Comparison of ENCODE assay signal across 16 cellular contexts in the genomic region with DNA sequence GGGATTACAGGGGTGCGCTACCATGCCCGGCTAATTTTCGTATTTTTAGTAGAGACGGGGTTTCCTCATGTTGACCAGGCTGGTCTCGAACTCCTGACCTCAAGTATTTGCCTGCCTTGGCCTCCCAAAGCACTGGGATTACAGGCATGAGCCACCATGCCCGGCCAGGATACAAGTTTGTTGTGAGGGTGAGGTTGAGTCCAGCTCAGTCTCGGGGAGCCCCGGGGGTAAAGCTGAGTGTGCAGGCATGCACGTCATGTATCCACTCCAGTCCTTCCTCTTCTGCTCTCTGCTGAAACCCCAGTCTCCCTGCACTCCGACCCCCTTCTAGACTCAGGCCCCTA. TPM values are rescaled to one million over a fixed set of nuclear protein-coding genes. Genes with fewer than 3 reads are reported as not detected.
A peak's percentile ranks its signal among the peaks of the same experiment; 100 is the strongest.
DNase-seq lines count a peak whose midpoint lies in the region; ATAC-seq and TF ChIP-seq lines count a peak whose summit lies in the region.
"Had no signal": no experiment of that assay in that cellular context is flagged by ENCODE, and none has a peak within 500 bp of the region (broad histone marks: within the 10 kb centered on the region; RNA-seq: fewer than 3 reads in every experiment).

No MANE protein-coding gene starts in this region.

- no peaks in the 10 kb centered on the region for H3K79me2 ChIP-seq in ACC112 (ENCODE audit: control insufficient read depth, insufficient read depth, low read length, unreplicated experiment)

- H3K4me3 Mint-ChIP-seq in CD8-positive, alpha-beta memory T cell, result no peak overlapping the region
- H3K4me3 Mint-ChIP-seq: nephron had no signal

- H3K27ac Mint-ChIP-seq in CD8-positive, alpha-beta memory T cell, result peak overlapping the region in 1 of 8 donors; percentile 47
- H3K27ac Mint-ChIP-seq: IgD-negative memory B cell had no signal

- H3K9me3 ChIP-seq in CD8-positive, alpha-beta memory T cell (ENCODE audit: low read length), result no peaks in the 10 kb centered on the region

- CTCF ChIA-PET in RWPE1 (lab: Yijun Ruan, JAX), result no interaction called here
- CTCF ChIA-PET in CD8-positive, alpha-beta memory T cell (lab: Charles Lee), result no interaction called here

- H3K27me3 Mint-ChIP-seq in CD8-positive, alpha-beta memory T cell, result peaks cover 0 to 4% of the 10 kb centered on the region in 2 donors
- H3K27me3 Mint-ChIP-seq: IgD-negative memory B cell had no signal

- H3K4me1 ChIP-seq in ACC112 (ENCODE audit: control insufficient read depth, insufficient read depth, low read length, unreplicated experiment) (peaks cover 35% of the 10 kb centered on the region), rectal smooth muscle tissue (ENCODE audit: control insufficient read depth, insufficient read depth, low read length) (peaks cover 15% of the 10 kb centered on the region)
- no peaks in the 10 kb centered on the region for H3K4me1 ChIP-seq in CD8-positive, alpha-beta memory T cell (ENCODE audit: insufficient read depth, low read length)

- TF ChIP-seq CTCF in RWPE1 (conservative IDR thresholded peaks at IDR 0.05; ENCODE audit: low read depth), result no peak

- H3K36me3 Mint-ChIP-seq in CD8-positive, alpha-beta memory T cell, result no peaks in the 10 kb centered on the region

- no peaks in the 10 kb centered on the region for H3K4me1 Mint-ChIP-seq in CD8-positive, alpha-beta memory T cell

- H3K27ac ChIP-seq in ACC112 (ENCODE audit: low read depth, low read length) (peak overlapping the region; percentile 88), RWPE1 (peak overlapping the region; percentile 79), rectal smooth muscle tissue (ENCODE audit: low read depth, low read length) (peak overlapping the region; percentile 94)
- H3K27ac ChIP-seq in CD8-positive, alpha-beta memory T cell (ENCODE audit: low read depth, low read length), result no peak overlapping the region

- POLR2A ChIA-PET in RWPE1 (lab: Yijun Ruan, JAX; ENCODE audit: low non-redundant PET), result no interaction called here
- POLR2A ChIA-PET in CD8-positive, alpha-beta memory T cell (lab: Charles Lee), result interaction anchor here (0.6 kb wide), 1 partner anchor 620 kb away, joined by 6 read pairs; no protein-coding TSS in a partner anchor

- H3K4me3 ChIP-seq in ACC112 (ENCODE audit: low read depth, low read length) (no peak overlapping the region), rectal smooth muscle tissue (ENCODE audit: low read length) (no peak overlapping the region)
- no peak overlapping the region for H3K4me3 ChIP-seq in CD8-positive, alpha-beta memory T cell (ENCODE audit: low read length)

- no peaks in the 10 kb centered on the region for H3K9me3 Mint-ChIP-seq in CD8-positive, alpha-beta memory T cell
- H3K9me3 Mint-ChIP-seq: IgD-negative memory B cell, nephron had no signal

- no peak for DNase-seq in RWPE1 (ENCODE audit: low spot score)
- DNase-seq in left lobe of liver (ENCODE audit: low spot score), result no peak
- DNase-seq in CD8-positive, alpha-beta memory T cell, result no peak
- no peak for DNase-seq in activated CD4-positive, alpha-beta T cell treated with anti-CD3 and anti-CD28 coated beads, Interleukin-2, amount 50 U/mL, for 48 hours
- DNase-seq in NCI-H187 treated with DMSO at 0.1 percent for 48 hours (lab: John Stamatoyannopoulos, UW), result no peak
- DNase-seq: activated CD4-positive, alpha-beta T cell treated with anti-CD3 and anti-CD28 coated beads for 1 hour; activated T-cell treated with anti-CD3 and anti-CD28 coated beads, Interleukin-2, amount 50 U/mL, for 1 hour; NCI-H1048; NCI-H446; OCI-M1 had no signal

- no peaks in the 10 kb centered on the region for H3K36me3 ChIP-seq in ACC112 (ENCODE audit: insufficient read depth, low read length)
- no peaks in the 10 kb centered on the region for H3K36me3 ChIP-seq in rectal smooth muscle tissue (ENCODE audit: control insufficient read depth, insufficient read depth, low read length)
- H3K36me3 ChIP-seq in CD8-positive, alpha-beta memory T cell (ENCODE audit: insufficient read depth, low read length), result no peaks in the 10 kb centered on the region

- H2AFZ ChIP-seq in ACC112 (ENCODE audit: low read length, unreplicated experiment), result peak overlapping the region; percentile 66

- H3K27me3 ChIP-seq in ACC112 (ENCODE audit: insufficient read depth, low read length), result no peaks in the 10 kb centered on the region
- H3K27me3 ChIP-seq in rectal smooth muscle tissue (ENCODE audit: control insufficient read depth, insufficient read depth, low read length), result no peaks in the 10 kb centered on the region
- H3K27me3 ChIP-seq in CD8-positive, alpha-beta memory T cell (ENCODE audit: insufficient read depth, low read length, poor library complexity, severe bottlenecking), result no peaks in the 10 kb centered on the region

- no peak overlapping the region for H3K9ac ChIP-seq in rectal smooth muscle tissue (ENCODE audit: low read length)

- ATAC-seq in left lobe of liver, result peak; percentile 3
- ATAC-seq in GM21515 (IDR thresholded peaks at IDR 0.05; ENCODE audit: unreplicated experiment), result no peak

RNA-seq across cellular contexts. Expression of a gene that starts 0.4 kb away (rescaled TPM):
- 1,410 TPM for total RNA-seq in left lobe of liver
- total RNA-seq in CD8-positive, alpha-beta memory T cell, result not detected
- polyA plus RNA-seq in CD8-positive, alpha-beta memory T cell, result not detected
- total RNA-seq: dermis microvascular lymphatic vessel endothelial cell had no signal
- polyA plus RNA-seq: IgD-negative memory B cell had no signal

RNA-seq across cellular contexts. Expression of a gene that starts 30.3 kb away (rescaled TPM):
- total RNA-seq in left lobe of liver, result 25.8 TPM
- total RNA-seq in CD8-positive, alpha-beta memory T cell, result 10 to 100 TPM; 83.7 to 89.9 TPM
- polyA plus RNA-seq in CD8-positive, alpha-beta memory T cell, result 99.3 TPM

RNA-seq across cellular contexts. Expression of a gene that starts 54.5 kb away (rescaled TPM):
- 12.8 TPM for total RNA-seq in left lobe of liver
- total RNA-seq in CD8-positive, alpha-beta memory T cell, result 10 to 100 TPM; 31.3 to 31.9 TPM
- polyA plus RNA-seq in CD8-positive, alpha-beta memory T cell, result 2.4 TPM

Comparison
In these comparisons a context has a peak if more than half of its experiments do, and no peak if none do; other contexts are left out.
1. RNA of a gene that starts 0.4 kb away (total RNA-seq): 1,410 TPM in left lobe of liver (single experiment); not detected in CD8-positive, alpha-beta memory T cell; every median in the first group is over 1,000 times any median in the second.